25 cellular contexts compared by ENCODE assay signal in the genomic region with DNA sequence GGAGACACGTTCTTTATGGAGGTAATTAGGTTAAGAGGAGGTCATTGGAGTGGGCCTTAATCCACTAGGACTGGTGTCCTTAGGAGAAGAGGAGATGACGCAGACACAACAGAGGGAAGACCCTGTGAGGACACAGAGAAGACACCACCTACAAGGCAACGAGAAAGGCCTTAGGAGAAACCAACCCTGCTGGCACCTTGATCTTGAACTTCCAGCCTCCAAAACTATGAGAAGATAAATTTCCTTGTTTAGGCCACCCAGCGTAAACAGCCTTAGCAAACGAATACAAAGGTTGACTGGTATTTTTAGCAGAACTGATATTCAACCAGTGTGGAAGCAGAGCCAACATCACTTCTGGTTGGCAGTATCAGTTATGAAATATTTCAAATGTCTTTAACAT.
DNase-seq lines count a peak whose midpoint lies in the region; ATAC-seq and TF ChIP-seq lines count a peak whose summit lies in the region.
"Had no signal": no experiment of that assay in that cellular context is flagged by ENCODE, and none has a peak within 500 bp of the region (broad histone marks: within the 10 kb centered on the region; RNA-seq: fewer than 3 reads in every experiment).

No MANE protein-coding gene starts in this region.

- H3K18ac ChIP-seq in neuronal stem cell (ENCODE audit: low read length), result no peak overlapping the region

- no peak overlapping the region for H2BK12ac ChIP-seq in neuronal stem cell (ENCODE audit: low read length)

- H3K4me1 Mint-ChIP-seq in CD14-positive monocyte (peaks cover 58% of the 10 kb centered on the region), brain (peaks cover 61% of the 10 kb centered on the region)

- no peak overlapping the region for H3K9ac ChIP-seq in neuronal stem cell (ENCODE audit: low read depth, low read length, poor library complexity)
- H3K9ac ChIP-seq: neural progenitor cell had no signal

- H3K36me3 Mint-ChIP-seq in CD14-positive monocyte (peaks cover 5 to 8% of the 10 kb centered on the region in 2 donors), brain (no peaks in the 10 kb centered on the region)
- H3K36me3 Mint-ChIP-seq: neural progenitor cell had no signal

- no peak overlapping the region for H2BK15ac ChIP-seq in neuronal stem cell (ENCODE audit: low read length)

- H2BK5ac ChIP-seq in neuronal stem cell (ENCODE audit: low read length), result no peak overlapping the region

- H4K91ac ChIP-seq in neuronal stem cell (ENCODE audit: low read depth, low read length, poor library complexity), result no peak overlapping the region

- H3K23ac ChIP-seq in neuronal stem cell (ENCODE audit: low read depth, low read length, poor library complexity), result no peak overlapping the region

- H3K14ac ChIP-seq in neuronal stem cell (ENCODE audit: low read length), result no peak overlapping the region

- H3K27ac ChIP-seq in right cardiac atrium (ENCODE audit: low read length), result peak overlapping the region; percentile 94
- H3K27ac ChIP-seq in psoas muscle, result peak overlapping the region; percentile 77
- no peak overlapping the region for H3K27ac ChIP-seq in neuronal stem cell (replicated peaks; ENCODE audit: low read length)
- H3K27ac ChIP-seq: neural progenitor cell, SJSA1 had no signal

- intact Hi-C loops in CD14-positive monocyte (cut with micrococcal nuclease), result loop anchor here (5.0 to 10.0 kb wide), 3 partner anchors 40 to 303 kb away; partner anchors contain the start of genes GFOD1 (in 1 of the 2) and RANBP9 (in 1 of the 2)
- intact Hi-C loops in right cardiac atrium (cut with DNase I), result loop anchor here in 2 of 4 donors (10.0 kb wide), 2 partner anchors 63 to 77 kb away; no protein-coding TSS in a partner anchor
- intact Hi-C loops in psoas muscle (cut with DNase I), result loop anchor here (5.0 kb wide), 1 partner anchor 125 kb away; no protein-coding TSS in a partner anchor

- H2AFZ ChIP-seq in neuronal stem cell (ENCODE audit: low read length), result no peak overlapping the region
- H2AFZ ChIP-seq: neural progenitor cell had no signal

- no peaks in the 10 kb centered on the region for H3K9me3 ChIP-seq in right cardiac atrium (ENCODE audit: control insufficient read depth, low read length)
- H3K9me3 ChIP-seq in psoas muscle, result no peaks in the 10 kb centered on the region
- no peaks in the 10 kb centered on the region for H3K9me3 ChIP-seq in neuronal stem cell (replicated peaks in 1 of 2; ENCODE audit: control insufficient read depth in 2 of 2, insufficient read depth in 1 of 2, low read depth in 1 of 2, low read length in 2 of 2)
- H3K9me3 ChIP-seq: MG63, mucosa of descending colon, SJSA1, tibial nerve had no signal

- no peak overlapping the region for H2AK5ac ChIP-seq in neuronal stem cell (ENCODE audit: low read depth, low read length)

- no peaks in the 10 kb centered on the region for H3K27me3 ChIP-seq in right cardiac atrium (ENCODE audit: control insufficient read depth, insufficient read depth)
- no peaks in the 10 kb centered on the region for H3K27me3 ChIP-seq in psoas muscle (ENCODE audit: insufficient read depth in 3 of 3, low read length in 2 of 3)
- no peaks in the 10 kb centered on the region for H3K27me3 ChIP-seq in neuronal stem cell (ENCODE audit: control insufficient read depth in 3 of 3, insufficient read depth in 3 of 3, low read depth in 1 of 3, low read length in 3 of 3)
- H3K27me3 ChIP-seq: MG63, neural progenitor cell, SJSA1, tibial nerve had no signal

- H3K36me3 ChIP-seq in psoas muscle (ENCODE audit: insufficient read depth in 1 of 2, low read depth in 1 of 2), result no peaks in the 10 kb centered on the region
- H3K36me3 ChIP-seq in neuronal stem cell (replicated peaks in 1 of 2; ENCODE audit: control insufficient read depth in 2 of 2, insufficient read depth in 2 of 2, low read length in 2 of 2), result no peaks in the 10 kb centered on the region
- H3K36me3 ChIP-seq: MG63, neural progenitor cell, SJSA1, tibial nerve had no signal

- no peak for ATAC-seq in right cardiac atrium
- no peak for ATAC-seq in psoas muscle
- no peak for ATAC-seq in HG03460 (IDR thresholded peaks at IDR 0.05; ENCODE audit: unreplicated experiment)
- ATAC-seq: activated naive CD4-positive, alpha-beta T cell treated with anti-CD3 and anti-CD28 coated beads, Interleukin-2, amount 50 U/mL, for 72 hours; Panc1 had no signal

- H3K9me3 Mint-ChIP-seq in CD14-positive monocyte (peaks cover 2 to 8% (median 4%) of the 10 kb centered on the region in 7 donors), brain (no peaks in the 10 kb centered on the region)
- H3K9me3 Mint-ChIP-seq: neural progenitor cell had no signal

- H4K8ac ChIP-seq in neuronal stem cell (ENCODE audit: low read depth, low read length), result no peak overlapping the region

- H3K4ac ChIP-seq in neuronal stem cell (ENCODE audit: low read length), result no peak overlapping the region

- H3K4me1 ChIP-seq in right cardiac atrium (ENCODE audit: control insufficient read depth, insufficient read depth, low read length) (peaks cover 26% of the 10 kb centered on the region), psoas muscle (peaks cover 78% of the 10 kb centered on the region), neuronal stem cell (ENCODE audit: control insufficient read depth in 2 of 2, insufficient read depth in 1 of 2, low read depth in 1 of 2, low read length in 2 of 2) (peaks cover 0 to 12% of the 10 kb centered on the region in 2 donors)
- H3K4me1 ChIP-seq: SJSA1 had no signal

- H3K27me3 Mint-ChIP-seq in CD14-positive monocyte (ENCODE audit: low read depth in 3 of 3), result peaks cover 0 to 3% (median 2%) of the 10 kb centered on the region in 3 donors
- no peaks in the 10 kb centered on the region for H3K27me3 Mint-ChIP-seq in brain
- H3K27me3 Mint-ChIP-seq: B cell had no signal

- TF ChIP-seq CTCF in CD14-positive monocyte (IDR thresholded peaks at IDR 0.05) (no peak), brain (conservative IDR thresholded peaks at IDR 0.05) (no peak), psoas muscle (IDR thresholded peaks at IDR 0.05) (no peak)

- 78% methylated on average over 5 of the region's 5 CpGs for WGBS in right cardiac atrium
- 40 to 70% (median 54%) methylated on average over 5 of the region's 5 CpGs for WGBS in psoas muscle, 3 donors
- WGBS in neuronal stem cell (ENCODE audit: extremely low coverage in 2 of 2, insufficient read length in 2 of 2, insufficient replicate concordance in 1 of 2), 2 donors, result no CpG with 5 or more reads among the region's 5 CpGs

- DNase-seq in CD14-positive monocyte (ENCODE audit: low spot score) (no peak), right cardiac atrium (no peak), psoas muscle (no peak), cerebellar cortex (ENCODE audit: low spot score) (no peak), neuronal stem cell (ENCODE audit: low spot score) (no peak), HuH-7 (ENCODE audit: low spot score) (no peak)
- DNase-seq: activated CD4-positive, alpha-beta T cell treated with anti-CD3 and anti-CD28 coated beads, Interleukin-2, amount 50 U/mL, for 48 hours; aorta; caudate nucleus; KBM-7; MG63; mucosa of descending colon; NCI-H2081; NCI-H526 treated with DMSO at 0.1 percent for 48 hours; stimulated activated naive CD4-positive, alpha-beta T cell treated with Interleukin-2 at 50 U/mL for 16 hours; T-helper 1 cell had no signal

- H3K4me3 ChIP-seq in right cardiac atrium (ENCODE audit: low read length) (no peak overlapping the region), psoas muscle (no peak overlapping the region), neuronal stem cell (ENCODE audit: low read length in 2 of 2) (no peak overlapping the region)
- H3K4me3 ChIP-seq: MG63, mucosa of descending colon, neural progenitor cell, SJSA1, tibial nerve had no signal

- H3K4me3 Mint-ChIP-seq in CD14-positive monocyte (peak overlapping the region in 1 of 2 donors; percentile 39), brain (no peak overlapping the region)
- H3K4me3 Mint-ChIP-seq: B cell, neural progenitor cell had no signal

- H3K4me2 ChIP-seq in neuronal stem cell (ENCODE audit: insufficient read depth, low read length, poor library complexity, severe bottlenecking), result no peak overlapping the region
- H3K4me2 ChIP-seq: neural progenitor cell had no signal

- peak overlapping the region; percentile 7 to 92 (median 81) for H3K27ac Mint-ChIP-seq in CD14-positive monocyte
- peak overlapping the region in 3 of 5 experiments; percentile 39 to 95 (median 66) for H3K27ac Mint-ChIP-seq in brain
- H3K27ac Mint-ChIP-seq: B cell, progenitor cell of endocrine pancreas had no signal

- H2BK120ac ChIP-seq in neuronal stem cell (ENCODE audit: low read depth, low read length), result no peak overlapping the region

- H3K79me1 ChIP-seq in neuronal stem cell (ENCODE audit: low read depth, low read length), result no peaks in the 10 kb centered on the region
